In the genomic region with DNA sequence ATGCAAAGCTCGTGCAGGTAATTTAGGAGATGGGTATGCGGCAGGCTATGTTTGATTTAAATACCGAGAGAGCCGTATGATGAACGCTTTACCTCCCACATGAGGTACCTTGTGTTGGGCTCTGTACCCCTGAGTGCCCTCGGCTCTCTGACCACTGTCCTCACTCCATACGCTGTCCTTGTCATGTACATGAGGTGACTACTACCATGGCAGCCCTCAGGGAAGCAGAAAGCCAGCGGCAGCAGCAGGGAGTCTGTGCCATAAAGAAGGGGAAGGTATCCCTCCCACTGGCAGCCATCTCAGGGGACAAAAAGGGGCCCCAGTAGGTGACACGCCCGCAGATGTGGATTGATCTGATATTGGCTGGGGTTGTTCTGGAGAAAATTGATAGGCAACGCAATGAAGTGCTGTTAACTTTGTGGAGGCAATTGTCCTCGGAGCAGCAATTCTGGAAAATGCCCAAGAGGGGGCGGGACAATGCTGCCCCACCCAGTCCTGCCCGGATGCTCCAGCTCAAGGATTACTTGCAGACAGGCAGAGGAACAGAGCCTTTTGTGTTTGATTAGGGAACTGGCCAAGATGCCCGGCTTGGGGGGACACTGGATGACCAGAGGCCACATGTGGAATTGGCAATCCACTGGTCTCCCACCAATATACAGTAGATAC, we compare ENCODE assay signal across 1 cellular context.
TF ChIP-seq lines count a peak whose summit lies in the region.

No MANE protein-coding gene starts in this region.

TF ChIP-seq in GM23338, 12 proteins besides CTCF, POLR2A, EP300 and RAD21 (continued from another document):
- TF ChIP-seq JUNB (IDR thresholded peaks at IDR 0.05; ENCODE audit: unreplicated experiment) (no peak), STAT1 (IDR thresholded peaks at IDR 0.05; ENCODE audit: unreplicated experiment) (no peak), CREB1 (CRISPR knock-in tag; IDR thresholded peaks at IDR 0.05; ENCODE audit: low read depth) (no peak), EZH2phosphoT487 (IDR thresholded peaks at IDR 0.05; ENCODE audit: unreplicated experiment) (no peak), POLR2AphosphoS5 (IDR thresholded peaks at IDR 0.05; ENCODE audit: low read depth) (no peak)
- TF ChIP-seq, protein P1, sequence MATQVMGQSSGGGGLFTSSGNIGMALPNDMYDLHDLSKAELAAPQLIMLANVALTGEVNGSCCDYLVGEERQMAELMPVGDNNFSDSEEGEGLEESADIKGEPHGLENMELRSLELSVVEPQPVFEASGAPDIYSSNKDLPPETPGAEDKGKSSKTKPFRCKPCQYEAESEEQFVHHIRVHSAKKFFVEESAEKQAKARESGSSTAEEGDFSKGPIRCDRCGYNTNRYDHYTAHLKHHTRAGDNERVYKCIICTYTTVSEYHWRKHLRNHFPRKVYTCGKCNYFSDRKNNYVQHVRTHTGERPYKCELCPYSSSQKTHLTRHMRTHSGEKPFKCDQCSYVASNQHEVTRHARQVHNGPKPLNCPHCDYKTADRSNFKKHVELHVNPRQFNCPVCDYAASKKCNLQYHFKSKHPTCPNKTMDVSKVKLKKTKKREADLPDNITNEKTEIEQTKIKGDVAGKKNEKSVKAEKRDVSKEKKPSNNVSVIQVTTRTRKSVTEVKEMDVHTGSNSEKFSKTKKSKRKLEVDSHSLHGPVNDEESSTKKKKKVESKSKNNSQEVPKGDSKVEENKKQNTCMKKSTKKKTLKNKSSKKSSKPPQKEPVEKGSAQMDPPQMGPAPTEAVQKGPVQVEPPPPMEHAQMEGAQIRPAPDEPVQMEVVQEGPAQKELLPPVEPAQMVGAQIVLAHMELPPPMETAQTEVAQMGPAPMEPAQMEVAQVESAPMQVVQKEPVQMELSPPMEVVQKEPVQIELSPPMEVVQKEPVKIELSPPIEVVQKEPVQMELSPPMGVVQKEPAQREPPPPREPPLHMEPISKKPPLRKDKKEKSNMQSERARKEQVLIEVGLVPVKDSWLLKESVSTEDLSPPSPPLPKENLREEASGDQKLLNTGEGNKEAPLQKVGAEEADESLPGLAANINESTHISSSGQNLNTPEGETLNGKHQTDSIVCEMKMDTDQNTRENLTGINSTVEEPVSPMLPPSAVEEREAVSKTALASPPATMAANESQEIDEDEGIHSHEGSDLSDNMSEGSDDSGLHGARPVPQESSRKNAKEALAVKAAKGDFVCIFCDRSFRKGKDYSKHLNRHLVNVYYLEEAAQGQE (IDR thresholded peaks at IDR 0.05; ENCODE audit: unreplicated experiment), result no peak
- TF ChIP-seq, protein P2, sequence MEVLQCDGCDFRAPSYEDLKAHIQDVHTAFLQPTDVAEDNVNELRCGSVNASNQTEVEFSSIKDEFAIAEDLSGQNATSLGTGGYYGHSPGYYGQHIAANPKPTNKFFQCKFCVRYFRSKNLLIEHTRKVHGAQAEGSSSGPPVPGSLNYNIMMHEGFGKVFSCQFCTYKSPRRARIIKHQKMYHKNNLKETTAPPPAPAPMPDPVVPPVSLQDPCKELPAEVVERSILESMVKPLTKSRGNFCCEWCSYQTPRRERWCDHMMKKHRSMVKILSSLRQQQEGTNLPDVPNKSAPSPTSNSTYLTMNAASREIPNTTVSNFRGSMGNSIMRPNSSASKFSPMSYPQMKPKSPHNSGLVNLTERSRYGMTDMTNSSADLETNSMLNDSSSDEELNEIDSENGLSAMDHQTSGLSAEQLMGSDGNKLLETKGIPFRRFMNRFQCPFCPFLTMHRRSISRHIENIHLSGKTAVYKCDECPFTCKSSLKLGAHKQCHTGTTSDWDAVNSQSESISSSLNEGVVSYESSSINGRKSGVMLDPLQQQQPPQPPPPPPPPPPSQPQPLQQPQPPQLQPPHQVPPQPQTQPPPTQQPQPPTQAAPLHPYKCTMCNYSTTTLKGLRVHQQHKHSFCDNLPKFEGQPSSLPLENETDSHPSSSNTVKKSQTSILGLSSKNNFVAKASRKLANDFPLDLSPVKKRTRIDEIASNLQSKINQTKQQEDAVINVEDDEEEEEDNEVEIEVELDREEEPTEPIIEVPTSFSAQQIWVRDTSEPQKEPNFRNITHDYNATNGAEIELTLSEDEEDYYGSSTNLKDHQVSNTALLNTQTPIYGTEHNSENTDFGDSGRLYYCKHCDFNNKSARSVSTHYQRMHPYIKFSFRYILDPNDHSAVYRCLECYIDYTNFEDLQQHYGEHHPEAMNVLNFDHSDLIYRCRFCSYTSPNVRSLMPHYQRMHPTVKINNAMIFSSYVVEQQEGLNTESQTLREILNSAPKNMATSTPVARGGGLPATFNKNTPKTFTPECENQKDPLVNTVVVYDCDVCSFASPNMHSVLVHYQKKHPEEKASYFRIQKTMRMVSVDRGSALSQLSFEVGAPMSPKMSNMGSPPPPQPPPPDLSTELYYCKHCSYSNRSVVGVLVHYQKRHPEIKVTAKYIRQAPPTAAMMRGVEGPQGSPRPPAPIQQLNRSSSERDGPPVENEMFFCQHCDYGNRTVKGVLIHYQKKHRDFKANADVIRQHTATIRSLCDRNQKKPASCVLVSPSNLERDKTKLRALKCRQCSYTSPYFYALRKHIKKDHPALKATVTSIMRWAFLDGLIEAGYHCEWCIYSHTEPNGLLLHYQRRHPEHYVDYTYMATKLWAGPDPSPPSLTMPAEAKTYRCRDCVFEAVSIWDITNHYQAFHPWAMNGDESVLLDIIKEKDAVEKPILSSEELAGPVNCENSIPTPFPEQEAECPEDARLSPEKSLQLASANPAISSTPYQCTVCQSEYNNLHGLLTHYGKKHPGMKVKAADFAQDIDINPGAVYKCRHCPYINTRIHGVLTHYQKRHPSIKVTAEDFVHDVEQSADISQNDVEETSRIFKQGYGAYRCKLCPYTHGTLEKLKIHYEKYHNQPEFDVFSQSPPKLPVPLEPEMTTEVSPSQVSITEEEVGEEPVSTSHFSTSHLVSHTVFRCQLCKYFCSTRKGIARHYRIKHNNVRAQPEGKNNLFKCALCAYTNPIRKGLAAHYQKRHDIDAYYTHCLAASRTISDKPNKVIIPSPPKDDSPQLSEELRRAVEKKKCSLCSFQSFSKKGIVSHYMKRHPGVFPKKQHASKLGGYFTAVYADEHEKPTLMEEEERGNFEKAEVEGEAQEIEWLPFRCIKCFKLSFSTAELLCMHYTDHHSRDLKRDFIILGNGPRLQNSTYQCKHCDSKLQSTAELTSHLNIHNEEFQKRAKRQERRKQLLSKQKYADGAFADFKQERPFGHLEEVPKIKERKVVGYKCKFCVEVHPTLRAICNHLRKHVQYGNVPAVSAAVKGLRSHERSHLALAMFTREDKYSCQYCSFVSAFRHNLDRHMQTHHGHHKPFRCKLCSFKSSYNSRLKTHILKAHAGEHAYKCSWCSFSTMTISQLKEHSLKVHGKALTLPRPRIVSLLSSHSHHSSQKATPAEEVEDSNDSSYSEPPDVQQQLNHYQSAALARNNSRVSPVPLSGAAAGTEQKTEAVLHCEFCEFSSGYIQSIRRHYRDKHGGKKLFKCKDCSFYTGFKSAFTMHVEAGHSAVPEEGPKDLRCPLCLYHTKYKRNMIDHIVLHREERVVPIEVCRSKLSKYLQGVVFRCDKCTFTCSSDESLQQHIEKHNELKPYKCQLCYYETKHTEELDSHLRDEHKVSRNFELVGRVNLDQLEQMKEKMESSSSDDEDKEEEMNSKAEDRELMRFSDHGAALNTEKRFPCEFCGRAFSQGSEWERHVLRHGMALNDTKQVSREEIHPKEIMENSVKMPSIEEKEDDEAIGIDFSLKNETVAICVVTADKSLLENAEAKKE (CRISPR knock-in tag; IDR thresholded peaks at IDR 0.05), result no peak
